7 cellular contexts compared by ENCODE assay signal in the genomic region with DNA sequence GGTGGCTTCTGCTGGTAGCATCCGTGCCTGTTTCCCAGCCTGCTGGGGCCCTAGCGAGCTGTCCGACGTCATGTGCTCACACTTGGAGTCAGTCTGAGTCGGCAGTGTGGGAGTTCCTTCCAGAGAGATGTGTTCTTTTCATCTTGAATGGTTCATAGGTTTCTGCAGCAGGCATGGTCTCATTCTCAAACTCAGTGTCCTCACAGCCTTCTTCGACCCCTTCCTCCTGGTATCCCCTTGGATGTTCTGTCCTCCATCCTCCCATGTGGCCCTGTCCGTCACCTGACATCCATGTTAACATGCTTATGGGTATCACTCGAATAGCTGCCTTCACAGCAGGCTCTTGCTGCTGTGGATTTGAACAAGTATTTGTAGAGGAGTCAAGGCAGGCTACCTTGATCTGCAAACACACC. TPM values are rescaled to one million over a fixed set of nuclear protein-coding genes. Genes with fewer than 3 reads are reported as not detected.
DNase-seq lines count a peak whose midpoint lies in the region; ATAC-seq and TF ChIP-seq lines count a peak whose summit lies in the region.

No MANE protein-coding gene starts in this region.

- H4K20me1 ChIP-seq in BLaER1 treated with 17β-estradiol and CSF1 and Interleukin-3, amounts not matched to agents 10 nM and 100 nM = peaks cover 0 to 82% (median 0%) of the 10 kb centered on the region in 11 experiments; a peak in 8 of 22 replicates

- H3K4me1 ChIP-seq in BLaER1 treated with 17β-estradiol and CSF1 and Interleukin-3, amounts not matched to agents 10 nM and 100 nM = peaks cover 79 to 100% (median 95%) of the 10 kb centered on the region in 10 experiments
- H3K4me1 ChIP-seq in heart right ventricle = peaks cover 42 to 100% (median 91%) of the 10 kb centered on the region in 9 donors
- peaks cover 59% of the 10 kb centered on the region for H3K4me1 ChIP-seq in rectal smooth muscle tissue (ENCODE audit: control insufficient read depth, insufficient read depth, low read length)

- peak overlapping the region in 8 of 11 experiments; percentile 34 to 59 (median 42); a peak in 15 of 22 replicates for H3K27ac ChIP-seq in BLaER1 treated with 17β-estradiol and CSF1 and Interleukin-3, amounts not matched to agents 10 nM and 100 nM
- H3K27ac ChIP-seq in heart right ventricle (peak overlapping the region; percentile 10 to 81 (median 66)), rectal smooth muscle tissue (ENCODE audit: low read depth, low read length) (peak overlapping the region; percentile 81)

- H3K9me3 ChIP-seq in BLaER1 treated with 17β-estradiol and CSF1 and Interleukin-3, amounts not matched to agents 10 nM and 100 nM (replicated peaks in 1 of 11) = no peaks in the 10 kb centered on the region
- H3K9me3 ChIP-seq in heart right ventricle = no peaks in the 10 kb centered on the region
- H3K9me3 ChIP-seq in MG63 = no peaks in the 10 kb centered on the region

- WGBS in heart right ventricle, 2 donors = 37 to 50% methylated on average over 8 of the region's 8 CpGs

- H3K9ac ChIP-seq in BLaER1 treated with 17β-estradiol and CSF1 and Interleukin-3, amounts not matched to agents 10 nM and 100 nM = peak overlapping the region in 5 of 11 experiments; percentile 4 to 43 (median 25); a peak in 6 of 22 replicates
- H3K9ac ChIP-seq in rectal smooth muscle tissue (ENCODE audit: low read length) = no peak overlapping the region

- intact Hi-C loops in heart right ventricle (cut with DNase I) = loop anchor here in 8 of 10 donors (2.0 to 10.0 kb wide), 9 partner anchors 42 to 253 kb away; no protein-coding TSS in a partner anchor

- DNase-seq in RPMI7951 (ENCODE audit: low read depth) (peak; percentile 3), heart right ventricle (peak in 1 of 2 donors; percentile 55), MG63 (no peak), hippocampal formation (lab: John Stamatoyannopoulos, UW) (no peak), NCI-H526 (lab: John Stamatoyannopoulos, UW) (no peak)

- H3K36me3 ChIP-seq in BLaER1 treated with 17β-estradiol and CSF1 and Interleukin-3, amounts not matched to agents 10 nM and 100 nM = peaks cover 0 to 5% (median 0%) of the 10 kb centered on the region in 11 experiments; a peak in 2 of 22 replicates
- H3K36me3 ChIP-seq in heart right ventricle (no peaks in the 10 kb centered on the region), rectal smooth muscle tissue (ENCODE audit: control insufficient read depth, insufficient read depth, low read length) (no peaks in the 10 kb centered on the region), MG63 (no peaks in the 10 kb centered on the region)

- ATAC-seq in heart right ventricle = peak in 4 of 8 donors; percentile 30 to 61 (median 34)

- peak overlapping the region; percentile 60 to 94 (median 75) for H3K4me2 ChIP-seq in BLaER1 treated with 17β-estradiol and CSF1 and Interleukin-3, amounts not matched to agents 10 nM and 100 nM

- no peaks in the 10 kb centered on the region for H3K27me3 ChIP-seq in BLaER1 treated with 17β-estradiol and CSF1 and Interleukin-3, amounts not matched to agents 10 nM and 100 nM
- no peaks in the 10 kb centered on the region for H3K27me3 ChIP-seq in heart right ventricle
- no peaks in the 10 kb centered on the region for H3K27me3 ChIP-seq in rectal smooth muscle tissue (ENCODE audit: control insufficient read depth, insufficient read depth, low read length)
- no peaks in the 10 kb centered on the region for H3K27me3 ChIP-seq in MG63

- H3K4me3 ChIP-seq in BLaER1 treated with 17β-estradiol and CSF1 and Interleukin-3, amounts not matched to agents 10 nM and 100 nM = no peak overlapping the region
- H3K4me3 ChIP-seq in heart right ventricle (no peak overlapping the region), rectal smooth muscle tissue (ENCODE audit: low read length) (no peak overlapping the region), MG63 (no peak overlapping the region)

- no peak for TF ChIP-seq CTCF in heart right ventricle (IDR thresholded peaks at IDR 0.05)

RNA-seq across cellular contexts. Expression of a gene that starts 51.0 kb away (rescaled TPM):
- 0.10 and 0.24 TPM in 2 replicates for total RNA-seq in RPMI7951 (2014; rRNA removed; shearing (Covaris generic))
- 10 to 100 TPM; 26.3 to 74.6 (median 35.4) TPM for total RNA-seq in heart right ventricle
- polyA plus RNA-seq in heart right ventricle = 10 to 100 TPM in 1 of 2 donors, 1 to 10 TPM in 1; 5.4 to 12.1 TPM
- total RNA-seq in MG63 (2014; rRNA removed; shearing (Covaris generic); ENCODE audit: low replicate concordance) = 0.02 and 0.36 TPM in 2 replicates

Comparison
In these comparisons a context has a peak if more than half of its experiments do, and no peak if none do; other contexts are left out.
1. RNA of a gene that starts 51.0 kb away (total RNA-seq): 26.3 to 74.6 TPM in heart right ventricle; 0.02 to 0.36 TPM in MG63 and 0.10 to 0.24 TPM in RPMI7951; every median in the first group is over 10 times any median in the second.
2. Peak in every context shown above with its lines, with median percentiles within 50 percentile points of each other: H3K27ac ChIP-seq.